ENCODE assay signal across 17 cellular contexts in the genomic region with DNA sequence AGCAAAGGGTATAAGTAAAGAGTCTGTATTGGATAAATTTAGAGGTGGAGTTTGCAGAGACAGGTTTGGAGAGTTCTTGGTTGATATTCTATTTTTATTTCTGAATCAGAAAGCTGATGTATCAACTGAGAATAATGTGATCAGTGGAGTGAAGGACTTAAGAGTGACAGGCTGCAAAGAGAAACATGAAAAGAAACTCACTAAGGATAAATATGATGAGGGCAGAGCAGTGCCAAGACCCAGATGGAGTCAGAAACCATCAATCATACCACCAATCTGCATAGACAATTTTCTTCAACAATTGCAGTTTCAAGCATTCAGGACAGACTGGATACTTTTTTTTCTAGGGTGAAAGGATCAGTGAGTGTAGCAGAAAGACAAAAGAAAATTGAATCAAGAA.
"Had no signal": no experiment of that assay in that cellular context is flagged by ENCODE, and none has a peak within 500 bp of the region (broad histone marks: within the 10 kb centered on the region; RNA-seq: fewer than 3 reads in every experiment).

No MANE protein-coding gene starts in this region.

- DNase-seq: dermis blood vessel endothelial cell; dorsolateral prefrontal cortex; effector CD4-positive, alpha-beta T cell; effector memory CD4-positive, alpha-beta T cell; foreskin keratinocyte; heart left ventricle; hypothalamus; immature natural killer cell; islet precursor cell; left cardiac atrium; left lung; left ventricle myocardium superior; lower lobe of right lung; mesenchymal stem cell; mucosa of descending colon had no signal

- H3K9me3 Mint-ChIP-seq: mesothelial cell of epicardium had no signal

- ATAC-seq: foreskin keratinocyte, gastroesophageal sphincter, heart left ventricle, left cardiac atrium, left lung, left ventricle myocardium superior, lower lobe of right lung, mucosa of descending colon had no signal

- H3K4me3 Mint-ChIP-seq: immature natural killer cell, mesothelial cell of epicardium had no signal

- H3K36me3 Mint-ChIP-seq: immature natural killer cell, mesothelial cell of epicardium had no signal

- H3K4me1 Mint-ChIP-seq: immature natural killer cell had no signal

- H3K27ac Mint-ChIP-seq: immature natural killer cell, mesothelial cell of epicardium had no signal
